24 cellular contexts compared by ENCODE assay signal in genomic region chr4:131488772-131489171, GRCh38.
DNase-seq lines count a peak whose midpoint lies in the region; FAIRE-seq and TF ChIP-seq lines count a peak whose summit lies in the region.
"Had no signal": no experiment of that assay in that cellular context is flagged by ENCODE, and none has a peak within 500 bp of the region (broad histone marks: within the 10 kb centered on the region; RNA-seq: fewer than 3 reads in every experiment).

No MANE protein-coding gene starts in this region.

- peak overlapping the region; percentile 48; the same call in 1 of the 2 replicates for H2AFZ ChIP-seq in OCI-LY1 (ENCODE audit: low read length)

- H3K36me3 ChIP-seq in OCI-LY1 (ENCODE audit: insufficient read depth, low read length) = no peaks in the 10 kb centered on the region
- H3K36me3 ChIP-seq in ovary = no peaks in the 10 kb centered on the region

- H3K27me3 ChIP-seq in OCI-LY1 (ENCODE audit: insufficient read depth, low read length) (no peaks in the 10 kb centered on the region), ovary (no peaks in the 10 kb centered on the region)

- H3F3A ChIP-seq in OCI-LY1 (ENCODE audit: insufficient read depth, low read length) = no peaks in the 10 kb centered on the region

- no peaks in the 10 kb centered on the region for H3K9me3 Mint-ChIP-seq in nephron progenitor cell
- H3K9me3 Mint-ChIP-seq: HFFc6 had no signal

- H3K79me2 ChIP-seq in OCI-LY1 (ENCODE audit: insufficient read depth, low read length) = no peaks in the 10 kb centered on the region

- DNase-seq in H4 (ENCODE audit: low spot score) (peak; percentile 61), amniotic epithelial cell (ENCODE audit: low read depth) (peak; percentile 86), iris pigment epithelial cell (ENCODE audit: low read depth) (peak; percentile 50), GM12892 (ENCODE audit: insufficient read length) (no peak), NCI-H146 treated with DMSO at 0.1 percent for 48 hours (lab: John Stamatoyannopoulos, UW; ENCODE audit: unreplicated experiment) (no peak), ovary (no peak), nephron progenitor cell (no peak)
- DNase-seq: ACHN; C1 segment of cervical spinal cord; CD8-positive, alpha-beta memory T cell; HFFc6; IMR-90; Kasumi-1; MM.1S; NCI-H1105 treated with DMSO at 0.1 percent for 48 hours; NCI-H187; NCI-H2107; NCI-H510A; NCI-H774; T-helper 1 cell had no signal

- H3K27ac Mint-ChIP-seq in nephron progenitor cell = no peak overlapping the region
- H3K27ac Mint-ChIP-seq: CD8-positive, alpha-beta memory T cell; HFFc6 had no signal

- no peak for FAIRE-seq in GM12892 (lab: Jason Lieb, UNC)
- FAIRE-seq: H1 had no signal

- TF ChIP-seq CTCF in OCI-LY1 (IDR thresholded peaks at IDR 0.05; ENCODE audit: low read length) (no peak), ovary (IDR thresholded peaks at IDR 0.05) (no peak), nephron progenitor cell (IDR thresholded peaks at IDR 0.05) (no peak)

- TF ChIP-seq EP300 in ovary (IDR thresholded peaks at IDR 0.05) = no peak

- H3K4me2 ChIP-seq in OCI-LY1 (ENCODE audit: low read length) = no peak overlapping the region

- H3K36me3 Mint-ChIP-seq in nephron progenitor cell (ENCODE audit: low read depth) = no peaks in the 10 kb centered on the region
- H3K36me3 Mint-ChIP-seq: CD8-positive, alpha-beta memory T cell had no signal

- no peak overlapping the region for H3K4me3 ChIP-seq in OCI-LY1 (ENCODE audit: low read depth, low read length, poor library complexity, severe bottlenecking)
- H3K4me3 ChIP-seq in ovary = no peak overlapping the region
- H3K4me3 ChIP-seq: SK-N-MC had no signal

- no peaks in the 10 kb centered on the region for H3K9me2 ChIP-seq in OCI-LY1 (ENCODE audit: low read depth, low read length)

- H3K9ac ChIP-seq in OCI-LY1 (ENCODE audit: low read length) = no peak overlapping the region

- no peaks in the 10 kb centered on the region for H3K9me3 ChIP-seq in OCI-LY1 (ENCODE audit: low read length)
- no peaks in the 10 kb centered on the region for H3K9me3 ChIP-seq in ovary

- no peaks in the 10 kb centered on the region for H4K20me1 ChIP-seq in OCI-LY1 (ENCODE audit: insufficient read depth, low read length)

- H3K27ac ChIP-seq in OCI-LY1 (ENCODE audit: low read depth, low read length, poor library complexity, severe bottlenecking) (no peak overlapping the region), ovary (no peak overlapping the region)
- H3K27ac ChIP-seq: HL-60, SK-N-MC had no signal

- intact Hi-C loops in ovary (cut with DNase I) = no loop called here

- WGBS in ovary, 3 donors = 26 to 39% (median 35%) methylated on average over 2 of the region's 2 CpGs

- H3K4me1 Mint-ChIP-seq in nephron progenitor cell = peaks cover 21% of the 10 kb centered on the region
- H3K4me1 Mint-ChIP-seq: CD8-positive, alpha-beta memory T cell had no signal

- no peaks in the 10 kb centered on the region for H3K4me1 ChIP-seq in OCI-LY1 (ENCODE audit: insufficient read depth, low read length, severe bottlenecking)
- H3K4me1 ChIP-seq in ovary (ENCODE audit: insufficient read depth) = no peaks in the 10 kb centered on the region

- TF ChIP-seq POLR2A in GM12892 (IDR thresholded peaks at IDR 0.05; ENCODE audit: low read depth, low read length) (no peak), ovary (IDR thresholded peaks at IDR 0.05) (no peak)

- no peaks in the 10 kb centered on the region for H3K27me3 Mint-ChIP-seq in nephron progenitor cell (ENCODE audit: low read depth, poor library complexity)
- H3K27me3 Mint-ChIP-seq: CD8-positive, alpha-beta memory T cell had no signal

- no peak overlapping the region for H3K4me3 Mint-ChIP-seq in nephron progenitor cell
- H3K4me3 Mint-ChIP-seq: CD8-positive, alpha-beta memory T cell; HFFc6 had no signal

Comparison
In these comparisons a context has a peak if more than half of its experiments do, and no peak if none do; other contexts are left out.
1. DNase-seq: peak in H4 (single experiment), amniotic epithelial cell (single experiment) and iris pigment epithelial cell (single experiment); none in GM12892 (single experiment), NCI-H146 treated with DMSO at 0.1 percent for 48 hours (single experiment), ovary (0 of 5) and nephron progenitor cell (single experiment).